In genomic region chr10:102657984-102658724, GRCh38 we compare ENCODE assay signal across 10 cellular contexts. TPM values are rescaled to one million over a fixed set of nuclear protein-coding genes. Genes with fewer than 3 reads are reported as not detected.
DNase-seq lines count a peak whose midpoint lies in the region; ATAC-seq and TF ChIP-seq lines count a peak whose summit lies in the region.
"Had no signal": no experiment of that assay in that cellular context is flagged by ENCODE, and none has a peak within 500 bp of the region (broad histone marks: within the 10 kb centered on the region; RNA-seq: fewer than 3 reads in every experiment).

No MANE protein-coding gene starts in this region.

- no peak overlapping the region for H3K4me3 ChIP-seq in MM.1S (ENCODE audit: low read length)
- no peak overlapping the region for H3K4me3 ChIP-seq in effector memory CD4-positive, alpha-beta T cell (ENCODE audit: insufficient read depth, low read depth, low read length, poor library complexity, severe bottlenecking)

- H3K4me2 ChIP-seq in MM.1S (ENCODE audit: low read depth, low read length) = no peak overlapping the region

- H3K4me3 Mint-ChIP-seq in naive thymus-derived CD8-positive, alpha-beta T cell = peak overlapping the region in 8 of 10 donors; percentile 20 to 78 (median 60)

- no peaks in the 10 kb centered on the region for H3K9me3 ChIP-seq in MM.1S (replicated peaks; ENCODE audit: insufficient read depth, low read length)
- no peaks in the 10 kb centered on the region for H3K9me3 ChIP-seq in effector memory CD4-positive, alpha-beta T cell (ENCODE audit: control insufficient read depth, low read length)

- no peaks in the 10 kb centered on the region for H3K27me3 Mint-ChIP-seq in naive thymus-derived CD8-positive, alpha-beta T cell

- H4K20me1 ChIP-seq in MM.1S (ENCODE audit: insufficient read depth, low read length) = 0 out of 2 replicates have a peak, but pooled peaks cover 1% of the 10 kb centered on the region

- no peaks in the 10 kb centered on the region for H3K9me2 ChIP-seq in MM.1S (replicated peaks; ENCODE audit: insufficient read depth, low read length)

- H3K36me3 ChIP-seq in MM.1S (replicated peaks; ENCODE audit: insufficient read depth, low read length) = no peaks in the 10 kb centered on the region
- H3K36me3 ChIP-seq in effector memory CD4-positive, alpha-beta T cell (ENCODE audit: control insufficient read depth, insufficient read depth, low read length) = peaks cover 52% of the 10 kb centered on the region

- no peak overlapping the region for H3K9ac ChIP-seq in MM.1S (ENCODE audit: low read length)

- no peaks in the 10 kb centered on the region for H3K27me3 ChIP-seq in MM.1S (replicated peaks; ENCODE audit: insufficient read depth, low read length)
- H3K27me3 ChIP-seq in effector memory CD4-positive, alpha-beta T cell (replicated peaks; ENCODE audit: control insufficient read depth, insufficient read depth, low read length, poor library complexity, severe bottlenecking) = no peaks in the 10 kb centered on the region

- POLR2A ChIA-PET in naive thymus-derived CD8-positive, alpha-beta T cell (lab: Charles Lee) = interaction anchor here (0.6 to 29.2 kb wide), 7 partner anchors 7 to 695 kb away, joined by 3 to 624 read pairs (median 3); partner anchors contain the start of genes ARL3, SFXN2 and TRIM8

- peak; percentile 1 for DNase-seq in MM.1S
- DNase-seq in effector memory CD4-positive, alpha-beta T cell = no peak
- no peak for DNase-seq in naive thymus-derived CD8-positive, alpha-beta T cell
- DNase-seq in NCI-H2081 (lab: John Stamatoyannopoulos, UW) = no peak
- DNase-seq in NCI-H1930 (lab: John Stamatoyannopoulos, UW) = no peak
- no peak for DNase-seq in AML-193 (lab: John Stamatoyannopoulos, UW)
- no peak for DNase-seq in activated effector memory CD4-positive, alpha-beta T cell treated with anti-CD3 and anti-CD28 coated beads, Interleukin-2, amount 50 U/mL, for 16 hours
- DNase-seq: activated CD4-positive, alpha-beta T cell treated with anti-CD3 and anti-CD28 coated beads for 1 hour; NCI-H82 had no signal

- peaks cover 26% of the 10 kb centered on the region for H3F3A ChIP-seq in MM.1S (ENCODE audit: insufficient read depth, low read length)

- H2AFZ ChIP-seq in MM.1S (ENCODE audit: low read length) = no peak overlapping the region

- H3K27ac ChIP-seq in C4-2B = peak overlapping the region; percentile 83
- no peak overlapping the region for H3K27ac ChIP-seq in MM.1S (ENCODE audit: low read length)
- H3K27ac ChIP-seq in effector memory CD4-positive, alpha-beta T cell (ENCODE audit: insufficient read depth, low read length, poor library complexity, severe bottlenecking) = peak overlapping the region; percentile 45

- peaks cover 25 to 78% (median 68%) of the 10 kb centered on the region in 4 donors for H3K4me1 Mint-ChIP-seq in naive thymus-derived CD8-positive, alpha-beta T cell

- peaks cover 0 to 48% (median 4%) of the 10 kb centered on the region in 3 donors for H3K36me3 Mint-ChIP-seq in naive thymus-derived CD8-positive, alpha-beta T cell

- H3K4me1 ChIP-seq in MM.1S (ENCODE audit: low read length) = peaks cover 18% of the 10 kb centered on the region
- H3K4me1 ChIP-seq in effector memory CD4-positive, alpha-beta T cell (ENCODE audit: control insufficient read depth, insufficient read depth, low read length, poor library complexity, severe bottlenecking) = peaks cover 28% of the 10 kb centered on the region

- ATAC-seq in naive thymus-derived CD8-positive, alpha-beta T cell = peak in 1 of 2 donors; percentile 34

- H3K9me3 Mint-ChIP-seq in naive thymus-derived CD8-positive, alpha-beta T cell = no peaks in the 10 kb centered on the region

- TF ChIP-seq CTCF in C4-2B (conservative IDR thresholded peaks at IDR 0.05) (no peak), MM.1S (IDR thresholded peaks at IDR 0.05; ENCODE audit: low read length) (no peak)

- peaks cover 35% of the 10 kb centered on the region for H3K79me2 ChIP-seq in MM.1S (ENCODE audit: low read length)

- H3K27ac Mint-ChIP-seq in naive thymus-derived CD8-positive, alpha-beta T cell = peak overlapping the region; percentile 86 to 95 (median 92)

RNA-seq across cellular contexts. Expression of gene TRIM8, which starts 13.9 kb away (rescaled TPM):
- 10 to 100 TPM; 61.4 to 67.3 TPM for total RNA-seq in naive thymus-derived CD8-positive, alpha-beta T cell
- 10 to 100 TPM; 27.5 to 53.2 (median 34.7) TPM for polyA plus RNA-seq in naive thymus-derived CD8-positive, alpha-beta T cell

RNA-seq across cellular contexts. Expression of gene ARL3, which starts 56.0 kb away (rescaled TPM):
- 1 to 10 TPM; 3.6 to 3.8 TPM for total RNA-seq in naive thymus-derived CD8-positive, alpha-beta T cell
- 1 to 10 TPM; 3.7 to 4.4 (median 3.9) TPM for polyA plus RNA-seq in naive thymus-derived CD8-positive, alpha-beta T cell

RNA-seq across cellular contexts. Expression of gene SFXN2, which starts 56.3 kb away (rescaled TPM):
- 10 to 100 TPM; 30.0 to 32.6 TPM for total RNA-seq in naive thymus-derived CD8-positive, alpha-beta T cell
- 10 to 100 TPM in 1 of 3 donors, 1 to 10 TPM in 2; 6.6 to 16.5 (median 9.0) TPM for polyA plus RNA-seq in naive thymus-derived CD8-positive, alpha-beta T cell
